ENCODE assay signal across 19 cellular contexts in genomic region chr1:87863317-87863716, GRCh38.
"Had no signal": no experiment of that assay in that cellular context is flagged by ENCODE, and none has a peak within 500 bp of the region (broad histone marks: within the 10 kb centered on the region; RNA-seq: fewer than 3 reads in every experiment).

No MANE protein-coding gene starts in this region.

- H3K4me2 ChIP-seq: hepatocyte, neural progenitor cell had no signal

- H3K27me3 ChIP-seq: colonic mucosa, hepatocyte, neural progenitor cell, ovary, right atrium auricular region had no signal

- ATAC-seq: mucosa of descending colon, natural killer cell had no signal

- H3K27ac ChIP-seq: colonic mucosa, hepatocyte, neural progenitor cell, ovary, right atrium auricular region had no signal

- H3K36me3 Mint-ChIP-seq: natural killer cell, neural progenitor cell had no signal

- H2AFZ ChIP-seq: hepatocyte, neural progenitor cell had no signal

- H3K9me3 ChIP-seq: colonic mucosa, mucosa of descending colon, ovary had no signal

- FAIRE-seq: endothelial cell of umbilical vein, islet of Langerhans, small intestine had no signal

- H3K4me1 ChIP-seq: colonic mucosa, right atrium auricular region had no signal

- H3K4me3 ChIP-seq: colonic mucosa, hepatocyte, mucosa of descending colon, neural progenitor cell, ovary, right atrium auricular region had no signal

- H3K4me1 Mint-ChIP-seq: neural progenitor cell had no signal

- H3K9ac ChIP-seq: neural progenitor cell had no signal

- H3K4me3 Mint-ChIP-seq: natural killer cell, neural progenitor cell had no signal

- DNase-seq: colonic mucosa; dermis blood vessel endothelial cell; foreskin melanocyte; head of caudate nucleus; kidney glomerular epithelial cell; mammary epithelial cell; mucosa of descending colon; natural killer cell; nucleus accumbens; ovary; small intestine; stimulated activated CD4-positive, alpha-beta T cell treated with anti-CD3 and anti-CD28 coated beads, Interleukin-12 subunit alpha, Interleukin-12 subunit beta, amount 100 ng/mL, for 4 hours; stimulated activated naive CD4-positive, alpha-beta T cell treated with Interleukin-2 at 50 U/mL for 16 hours; trophoblast cell had no signal

- H3K36me3 ChIP-seq: colonic mucosa, neural progenitor cell, ovary, right atrium auricular region had no signal

- H3K79me2 ChIP-seq: hepatocyte had no signal

- H3K27ac Mint-ChIP-seq: natural killer cell, neural progenitor cell had no signal
